ENCODE assay signal across 10 cellular contexts in genomic region chr13:46168341-46168740, GRCh38. TPM values are rescaled to one million over a fixed set of nuclear protein-coding genes. Genes with fewer than 3 reads are reported as not detected.
DNase-seq lines count a peak whose midpoint lies in the region; ATAC-seq, FAIRE-seq and TF ChIP-seq lines count a peak whose summit lies in the region.
"Had no signal": no experiment of that assay in that cellular context is flagged by ENCODE, and none has a peak within 500 bp of the region (broad histone marks: within the 10 kb centered on the region; RNA-seq: fewer than 3 reads in every experiment).

No MANE protein-coding gene starts in this region.

- H3K4me3 Mint-ChIP-seq in activated naive CD8-positive, alpha-beta T cell treated with anti-CD3 and anti-CD28 coated beads for 36 hours = peak overlapping the region; percentile 73

- FAIRE-seq in GM19239 (lab: Jason Lieb, UNC) (peak; percentile 60), kidney (lab: Jason Lieb, UNC) (no peak)

- peaks cover 0 to 2% of the 10 kb centered on the region in 2 donors for H3K4me1 ChIP-seq in kidney (ENCODE audit: control insufficient read depth in 1 of 2, insufficient read depth in 1 of 2, low read depth in 1 of 2, low read length in 2 of 2)

- TF ChIP-seq CTCF in kidney (IDR thresholded peaks at IDR 0.05; ENCODE audit: borderline replicate concordance, extremely low read depth, insufficient read depth) = no peak

- peaks cover 92% of the 10 kb centered on the region for H3K4me1 Mint-ChIP-seq in activated naive CD8-positive, alpha-beta T cell treated with anti-CD3 and anti-CD28 coated beads for 36 hours

- H3K27ac ChIP-seq in kidney (ENCODE audit: low read depth in 2 of 2, low read length in 2 of 2) = no peak overlapping the region

- ATAC-seq in sciatic nerve (peak; percentile 82), HG03521 (IDR thresholded peaks at IDR 0.05; ENCODE audit: unreplicated experiment) (no peak)

- H3K4me3 ChIP-seq in kidney (ENCODE audit: low read length in 2 of 2) = no peak overlapping the region

- H3K27ac Mint-ChIP-seq in activated naive CD8-positive, alpha-beta T cell treated with anti-CD3 and anti-CD28 coated beads for 36 hours = peak overlapping the region; percentile 87

- no peak for DNase-seq in GM19239 (ENCODE audit: insufficient read length, low spot score)
- DNase-seq in MV-4-11 (lab: John Stamatoyannopoulos, UW) = peak; percentile 87
- DNase-seq in activated naive CD8-positive, alpha-beta T cell treated with anti-CD3 and anti-CD28 coated beads for 36 hours = peak; percentile 58
- DNase-seq in sciatic nerve (ENCODE audit: low spot score) = no peak
- DNase-seq in AG08395 (ENCODE audit: low spot score) = no peak
- no peak for DNase-seq in inferior parietal cortex (ENCODE audit: extremely low spot score)
- no peak for DNase-seq in kidney
- DNase-seq: heart right ventricle had no signal

- H3K27me3 Mint-ChIP-seq in activated naive CD8-positive, alpha-beta T cell treated with anti-CD3 and anti-CD28 coated beads for 36 hours = no peaks in the 10 kb centered on the region

- peaks cover 70% of the 10 kb centered on the region for H3K36me3 Mint-ChIP-seq in activated naive CD8-positive, alpha-beta T cell treated with anti-CD3 and anti-CD28 coated beads for 36 hours

- H3K9ac ChIP-seq in kidney (ENCODE audit: low read length in 2 of 2) = no peak overlapping the region

- H3K36me3 ChIP-seq in kidney (ENCODE audit: control insufficient read depth in 1 of 2, insufficient read depth in 2 of 2, low read length in 2 of 2) = no peaks in the 10 kb centered on the region

- H3K9me3 Mint-ChIP-seq in activated naive CD8-positive, alpha-beta T cell treated with anti-CD3 and anti-CD28 coated beads for 36 hours = no peaks in the 10 kb centered on the region

- intact Hi-C loops in sciatic nerve (cut with DNase I) (no loop called here), kidney (cut with DNase I) (no loop called here)

- no peaks in the 10 kb centered on the region for H3K9me3 ChIP-seq in kidney (ENCODE audit: control insufficient read depth in 1 of 2, low read length in 2 of 2)
- H3K9me3 ChIP-seq: heart right ventricle had no signal

RNA-seq across cellular contexts. Expression of gene LCP1, which starts 13.6 kb away (rescaled TPM):
- 100 to 1,000 TPM; 886 to 901 TPM for total RNA-seq in activated naive CD8-positive, alpha-beta T cell treated with anti-CD3 and anti-CD28 coated beads for 36 hours
- total RNA-seq in sciatic nerve = 52.7 TPM
- total RNA-seq in kidney = 73.5 TPM
- polyA plus RNA-seq in kidney (ENCODE audit: insufficient read depth, low read depth, low replicate concordance) = 5.6 TPM
- total RNA-seq: LHCN-M2 had no signal

RNA-seq across cellular contexts. Expression of gene LRRC63, which starts 43.4 kb away (rescaled TPM):
- under 1 TPM; 0.14 to 0.56 TPM for total RNA-seq in activated naive CD8-positive, alpha-beta T cell treated with anti-CD3 and anti-CD28 coated beads for 36 hours
- total RNA-seq in sciatic nerve (0.49 TPM), kidney (0.31 TPM)
- 0.17 TPM for polyA plus RNA-seq in kidney (ENCODE audit: insufficient read depth, low read depth, low replicate concordance)
- total RNA-seq: LHCN-M2 had no signal

Comparison
In these comparisons a context has a peak if more than half of its experiments do, and no peak if none do; other contexts are left out.
1. DNase-seq: peak in MV-4-11 (single experiment) and activated naive CD8-positive, alpha-beta T cell treated with anti-CD3 and anti-CD28 coated beads for 36 hours (single experiment); none in GM19239 (single experiment), sciatic nerve (single experiment), AG08395 (single experiment), inferior parietal cortex (single experiment) and kidney (single experiment).
2. RNA of gene LCP1, which starts 13.6 kb away (total RNA-seq): 886 to 901 TPM in activated naive CD8-positive, alpha-beta T cell treated with anti-CD3 and anti-CD28 coated beads for 36 hours; 73.5 TPM in kidney (single experiment) and 52.7 TPM in sciatic nerve (single experiment); every median in the first group is over 10 times any median in the second.